In genomic region chrX:54306379-54306778, GRCh38 we compare ENCODE assay signal across 11 cellular contexts. TPM values are rescaled to one million over a fixed set of nuclear protein-coding genes. Genes with fewer than 3 reads are reported as not detected.
"Had no signal": no experiment of that assay in that cellular context is flagged by ENCODE, and none has a peak within 500 bp of the region (broad histone marks: within the 10 kb centered on the region; RNA-seq: fewer than 3 reads in every experiment).

No MANE protein-coding gene starts in this region.

- H3K27ac Mint-ChIP-seq: GM23338, H9, HFFc6 had no signal

- H3K9me3 ChIP-seq: HAP-1 had no signal

- H3K9ac ChIP-seq: GM23248 had no signal

- H3K4me3 Mint-ChIP-seq: GM23338, H9, HFFc6 had no signal

- DNase-seq: GM23248, GOT3, H7, H9, HCEC 1CT, HFFc6 had no signal

- H2AFZ ChIP-seq: GM23248, GM23338 had no signal

- H3K36me3 ChIP-seq: HAP-1 had no signal

- FAIRE-seq: H1, H54 had no signal

- H3K4me1 ChIP-seq: HAP-1 had no signal

- ATAC-seq: GM23338, HCT116 had no signal

- H3K4me1 Mint-ChIP-seq: GM23338, H9 had no signal

- H3K4me3 ChIP-seq: GM23248, GM23338, HAP-1 had no signal

- H3K4me2 ChIP-seq: GM23338 had no signal

- H3K27ac ChIP-seq: GM23248 had no signal

- H3K9me3 Mint-ChIP-seq: GM23338, HFFc6 had no signal

RNA-seq across cellular contexts. Expression of gene WNK3, which starts 51.5 kb away (rescaled TPM):
- total RNA-seq: HFFc6 had no signal
